15 cellular contexts compared by ENCODE assay signal in the genomic region with DNA sequence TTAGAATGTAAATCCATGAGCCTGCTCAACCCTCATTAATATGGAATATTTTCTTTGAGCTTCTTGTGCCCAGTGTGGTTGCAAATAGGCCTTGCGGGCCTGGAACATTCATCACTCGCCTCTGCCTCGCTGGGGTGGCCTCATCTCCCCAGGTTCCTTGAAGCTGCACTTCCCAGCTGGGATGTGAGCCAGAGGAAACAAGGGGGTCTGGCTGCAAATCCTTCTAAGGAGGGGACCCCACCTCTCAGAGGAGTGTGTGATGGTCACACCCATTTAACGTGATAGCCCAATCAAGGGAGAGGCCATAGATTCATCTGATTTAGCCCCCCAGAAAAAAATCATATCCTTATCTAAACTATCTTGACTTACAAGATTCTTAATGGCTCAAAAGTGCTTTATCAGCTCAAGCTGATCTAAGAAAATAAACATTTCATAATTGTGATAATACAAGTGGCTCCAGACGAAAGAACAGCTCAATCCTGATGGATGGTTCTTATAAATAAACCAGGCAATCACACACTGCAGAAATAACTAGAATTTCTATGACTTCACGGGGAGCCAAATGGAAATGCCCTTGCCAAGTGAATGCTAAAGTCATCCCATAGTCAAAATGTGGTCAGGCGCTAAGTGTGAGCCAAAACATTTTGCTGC.
DNase-seq lines count a peak whose midpoint lies in the region; ATAC-seq and TF ChIP-seq lines count a peak whose summit lies in the region.
"Had no signal": no experiment of that assay in that cellular context is flagged by ENCODE, and none has a peak within 500 bp of the region (broad histone marks: within the 10 kb centered on the region; RNA-seq: fewer than 3 reads in every experiment).

No MANE protein-coding gene starts in this region.

- H3K9me3 ChIP-seq in stomach smooth muscle (ENCODE audit: control insufficient read depth in 2 of 2, low read length in 2 of 2), result no peaks in the 10 kb centered on the region
- H3K9me3 ChIP-seq: lower lobe of right lung had no signal

- H3K4me3 ChIP-seq in stomach smooth muscle (ENCODE audit: low read length in 2 of 2) (no peak overlapping the region), foreskin fibroblast (ENCODE audit: low read depth in 1 of 2, low read length in 2 of 2) (no peak overlapping the region)
- H3K4me3 ChIP-seq: lower lobe of right lung, SK-N-MC had no signal

- TF ChIP-seq CTCF in VCaP (conservative IDR thresholded peaks at IDR 0.05) (no peak), foreskin fibroblast (IDR thresholded peaks at IDR 0.05; ENCODE audit: low read depth, low read length) (no peak)

- DNase-seq in EH (ENCODE audit: low read depth) (peak; percentile 87), fibroblast of the conjunctiva (ENCODE audit: low read depth) (peak; percentile 44), foreskin fibroblast (no peak)
- no peak for DNase-seq in stimulated activated naive CD4-positive, alpha-beta T cell treated with Interleukin-2 at 50 U/mL for 16 hours (lab: John Stamatoyannopoulos, UW)
- DNase-seq: activated T-cell treated with anti-CD3 and anti-CD28 coated beads, Interleukin-2, amount 50 U/mL, for 48 hours; DND-41; lower lobe of right lung; naive thymus-derived CD8-positive, alpha-beta T cell; NCI-H2029; NCI-H524 had no signal

- peak overlapping the region; percentile 54 for H3K27ac ChIP-seq in VCaP
- peak overlapping the region; percentile 70 for H3K27ac ChIP-seq in stomach smooth muscle (ENCODE audit: low read length)
- H3K27ac ChIP-seq: epithelial cell of prostate, lower lobe of right lung, SK-N-MC had no signal

- H3K9ac ChIP-seq in stomach smooth muscle (ENCODE audit: low read length in 2 of 2), result no peak overlapping the region

- no peaks in the 10 kb centered on the region for H3K36me3 ChIP-seq in stomach smooth muscle (ENCODE audit: control insufficient read depth in 2 of 2, insufficient read depth in 2 of 2, low read length in 2 of 2)
- H3K36me3 ChIP-seq: lower lobe of right lung had no signal

- no peak for ATAC-seq in GM19395 (IDR thresholded peaks at IDR 0.05; ENCODE audit: unreplicated experiment)
- ATAC-seq: naive thymus-derived CD8-positive, alpha-beta T cell had no signal

- H3K27me3 ChIP-seq in stomach smooth muscle (ENCODE audit: control insufficient read depth in 1 of 2, insufficient read depth in 2 of 2, low read length in 2 of 2), result no peaks in the 10 kb centered on the region

- peaks cover 25% of the 10 kb centered on the region for H3K4me1 ChIP-seq in stomach smooth muscle (ENCODE audit: control insufficient read depth, insufficient read depth, low read length)

Comparison
In these comparisons a context has a peak if more than half of its experiments do, and no peak if none do; other contexts are left out.
1. DNase-seq: peak in EH (single experiment) and fibroblast of the conjunctiva (single experiment); none in foreskin fibroblast (0 of 2) and stimulated activated naive CD4-positive, alpha-beta T cell treated with Interleukin-2 at 50 U/mL for 16 hours (single experiment).